Comparison of ENCODE assay signal across 1 cellular context in the genomic region with DNA sequence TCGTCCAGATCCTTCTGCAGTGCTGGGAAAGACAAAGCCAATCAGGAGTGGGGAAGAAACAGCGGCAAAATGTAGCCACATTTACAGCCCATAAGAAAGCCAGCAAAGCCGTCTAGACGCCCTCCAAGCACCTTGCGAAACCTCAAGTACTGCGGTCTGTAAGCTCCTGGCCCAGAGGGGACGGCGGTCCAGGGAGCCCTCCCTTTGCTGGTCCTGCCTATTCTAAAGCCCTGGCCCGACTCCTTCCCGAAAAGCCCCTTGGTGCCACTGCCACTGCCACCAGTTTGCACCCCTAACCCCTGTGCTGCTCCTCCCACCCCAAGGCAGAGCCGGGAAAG.
A peak's percentile ranks its signal among the peaks of the same experiment; 100 is the strongest.
TF ChIP-seq lines count a peak whose summit lies in the region.

No MANE protein-coding gene starts in this region.

TF ChIP-seq in K562, 482 proteins besides CTCF, POLR2A, EP300 and RAD21 (continued from another document):
- no peak for TF ChIP-seq SLC30A9 (CRISPR knock-in tag; IDR thresholded peaks at IDR 0.05)
- TF ChIP-seq, protein P1, sequence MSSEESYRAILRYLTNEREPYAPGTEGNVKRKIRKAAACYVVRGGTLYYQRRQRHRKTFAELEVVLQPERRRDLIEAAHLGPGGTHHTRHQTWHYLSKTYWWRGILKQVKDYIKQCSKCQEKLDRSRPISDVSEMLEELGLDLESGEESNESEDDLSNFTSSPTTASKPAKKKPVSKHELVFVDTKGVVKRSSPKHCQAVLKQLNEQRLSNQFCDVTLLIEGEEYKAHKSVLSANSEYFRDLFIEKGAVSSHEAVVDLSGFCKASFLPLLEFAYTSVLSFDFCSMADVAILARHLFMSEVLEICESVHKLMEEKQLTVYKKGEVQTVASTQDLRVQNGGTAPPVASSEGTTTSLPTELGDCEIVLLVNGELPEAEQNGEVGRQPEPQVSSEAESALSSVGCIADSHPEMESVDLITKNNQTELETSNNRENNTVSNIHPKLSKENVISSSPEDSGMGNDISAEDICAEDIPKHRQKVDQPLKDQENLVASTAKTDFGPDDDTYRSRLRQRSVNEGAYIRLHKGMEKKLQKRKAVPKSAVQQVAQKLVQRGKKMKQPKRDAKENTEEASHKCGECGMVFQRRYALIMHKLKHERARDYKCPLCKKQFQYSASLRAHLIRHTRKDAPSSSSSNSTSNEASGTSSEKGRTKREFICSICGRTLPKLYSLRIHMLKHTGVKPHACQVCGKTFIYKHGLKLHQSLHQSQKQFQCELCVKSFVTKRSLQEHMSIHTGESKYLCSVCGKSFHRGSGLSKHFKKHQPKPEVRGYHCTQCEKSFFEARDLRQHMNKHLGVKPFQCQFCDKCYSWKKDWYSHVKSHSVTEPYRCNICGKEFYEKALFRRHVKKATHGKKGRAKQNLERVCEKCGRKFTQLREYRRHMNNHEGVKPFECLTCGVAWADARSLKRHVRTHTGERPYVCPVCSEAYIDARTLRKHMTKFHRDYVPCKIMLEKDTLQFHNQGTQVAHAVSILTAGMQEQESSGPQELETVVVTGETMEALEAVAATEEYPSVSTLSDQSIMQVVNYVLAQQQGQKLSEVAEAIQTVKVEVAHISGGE (CRISPR knock-in tag; IDR thresholded peaks at IDR 0.05): no peak
- peak; percentile 90 for TF ChIP-seq CEBPB (tag; IDR thresholded peaks at IDR 0.05)
- no peak for TF ChIP-seq TEAD2 (tag; IDR thresholded peaks at IDR 0.05)
- TF ChIP-seq TCFL5 (CRISPR knock-in tag; conservative IDR thresholded peaks at IDR 0.05): no peak
- peak; percentile 61; the same call in 1 of the 2 replicates for TF ChIP-seq SMAD4 (CRISPR knock-in tag; conservative IDR thresholded peaks at IDR 0.05)
- TF ChIP-seq NEUROD1 (IDR thresholded peaks at IDR 0.05; ENCODE audit: borderline replicate concordance, low read depth, low read length, partially characterized antibody): no peak
- TF ChIP-seq FOXK1 (CRISPR knock-in tag; IDR thresholded peaks at IDR 0.05; ENCODE audit: borderline replicate concordance): no peak
- no peak for TF ChIP-seq FOXJ3 (CRISPR knock-in tag; IDR thresholded peaks at IDR 0.05)
- TF ChIP-seq, protein P2, sequence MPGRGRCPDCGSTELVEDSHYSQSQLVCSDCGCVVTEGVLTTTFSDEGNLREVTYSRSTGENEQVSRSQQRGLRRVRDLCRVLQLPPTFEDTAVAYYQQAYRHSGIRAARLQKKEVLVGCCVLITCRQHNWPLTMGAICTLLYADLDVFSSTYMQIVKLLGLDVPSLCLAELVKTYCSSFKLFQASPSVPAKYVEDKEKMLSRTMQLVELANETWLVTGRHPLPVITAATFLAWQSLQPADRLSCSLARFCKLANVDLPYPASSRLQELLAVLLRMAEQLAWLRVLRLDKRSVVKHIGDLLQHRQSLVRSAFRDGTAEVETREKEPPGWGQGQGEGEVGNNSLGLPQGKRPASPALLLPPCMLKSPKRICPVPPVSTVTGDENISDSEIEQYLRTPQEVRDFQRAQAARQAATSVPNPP (IDR thresholded peaks at IDR 0.05; ENCODE audit: borderline replicate concordance, insufficient read depth, insufficient read length): no peak
- no peak for TF ChIP-seq SREBF2 (CRISPR knock-in tag; IDR thresholded peaks at IDR 0.05)
- no peak for TF ChIP-seq ZNF699 (CRISPR knock-in tag; IDR thresholded peaks at IDR 0.05; ENCODE audit: insufficient replicate concordance)
- peak; percentile 35; the same call in 1 of the 2 replicates for TF ChIP-seq GABPB1 (CRISPR knock-in tag; IDR thresholded peaks at IDR 0.05)
- TF ChIP-seq, protein P3, sequence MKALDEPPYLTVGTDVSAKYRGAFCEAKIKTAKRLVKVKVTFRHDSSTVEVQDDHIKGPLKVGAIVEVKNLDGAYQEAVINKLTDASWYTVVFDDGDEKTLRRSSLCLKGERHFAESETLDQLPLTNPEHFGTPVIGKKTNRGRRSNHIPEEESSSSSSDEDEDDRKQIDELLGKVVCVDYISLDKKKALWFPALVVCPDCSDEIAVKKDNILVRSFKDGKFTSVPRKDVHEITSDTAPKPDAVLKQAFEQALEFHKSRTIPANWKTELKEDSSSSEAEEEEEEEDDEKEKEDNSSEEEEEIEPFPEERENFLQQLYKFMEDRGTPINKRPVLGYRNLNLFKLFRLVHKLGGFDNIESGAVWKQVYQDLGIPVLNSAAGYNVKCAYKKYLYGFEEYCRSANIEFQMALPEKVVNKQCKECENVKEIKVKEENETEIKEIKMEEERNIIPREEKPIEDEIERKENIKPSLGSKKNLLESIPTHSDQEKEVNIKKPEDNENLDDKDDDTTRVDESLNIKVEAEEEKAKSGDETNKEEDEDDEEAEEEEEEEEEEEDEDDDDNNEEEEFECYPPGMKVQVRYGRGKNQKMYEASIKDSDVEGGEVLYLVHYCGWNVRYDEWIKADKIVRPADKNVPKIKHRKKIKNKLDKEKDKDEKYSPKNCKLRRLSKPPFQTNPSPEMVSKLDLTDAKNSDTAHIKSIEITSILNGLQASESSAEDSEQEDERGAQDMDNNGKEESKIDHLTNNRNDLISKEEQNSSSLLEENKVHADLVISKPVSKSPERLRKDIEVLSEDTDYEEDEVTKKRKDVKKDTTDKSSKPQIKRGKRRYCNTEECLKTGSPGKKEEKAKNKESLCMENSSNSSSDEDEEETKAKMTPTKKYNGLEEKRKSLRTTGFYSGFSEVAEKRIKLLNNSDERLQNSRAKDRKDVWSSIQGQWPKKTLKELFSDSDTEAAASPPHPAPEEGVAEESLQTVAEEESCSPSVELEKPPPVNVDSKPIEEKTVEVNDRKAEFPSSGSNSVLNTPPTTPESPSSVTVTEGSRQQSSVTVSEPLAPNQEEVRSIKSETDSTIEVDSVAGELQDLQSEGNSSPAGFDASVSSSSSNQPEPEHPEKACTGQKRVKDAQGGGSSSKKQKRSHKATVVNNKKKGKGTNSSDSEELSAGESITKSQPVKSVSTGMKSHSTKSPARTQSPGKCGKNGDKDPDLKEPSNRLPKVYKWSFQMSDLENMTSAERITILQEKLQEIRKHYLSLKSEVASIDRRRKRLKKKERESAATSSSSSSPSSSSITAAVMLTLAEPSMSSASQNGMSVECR (CRISPR knock-in tag; IDR thresholded peaks at IDR 0.05): 0 out of 2 replicates have a peak, but pooled peaks have one; percentile 51
- TF ChIP-seq RBFOX2 (IDR thresholded peaks at IDR 0.05; ENCODE audit: low read depth, low read length): peak; percentile 67
- TF ChIP-seq MEF2A (IDR thresholded peaks at IDR 0.05; ENCODE audit: control insufficient read depth, low read depth, low read length): no peak
- TF ChIP-seq BDP1 (IDR thresholded peaks at IDR 0.05; ENCODE audit: insufficient read depth, insufficient read length): no peak
